In the genomic region with DNA sequence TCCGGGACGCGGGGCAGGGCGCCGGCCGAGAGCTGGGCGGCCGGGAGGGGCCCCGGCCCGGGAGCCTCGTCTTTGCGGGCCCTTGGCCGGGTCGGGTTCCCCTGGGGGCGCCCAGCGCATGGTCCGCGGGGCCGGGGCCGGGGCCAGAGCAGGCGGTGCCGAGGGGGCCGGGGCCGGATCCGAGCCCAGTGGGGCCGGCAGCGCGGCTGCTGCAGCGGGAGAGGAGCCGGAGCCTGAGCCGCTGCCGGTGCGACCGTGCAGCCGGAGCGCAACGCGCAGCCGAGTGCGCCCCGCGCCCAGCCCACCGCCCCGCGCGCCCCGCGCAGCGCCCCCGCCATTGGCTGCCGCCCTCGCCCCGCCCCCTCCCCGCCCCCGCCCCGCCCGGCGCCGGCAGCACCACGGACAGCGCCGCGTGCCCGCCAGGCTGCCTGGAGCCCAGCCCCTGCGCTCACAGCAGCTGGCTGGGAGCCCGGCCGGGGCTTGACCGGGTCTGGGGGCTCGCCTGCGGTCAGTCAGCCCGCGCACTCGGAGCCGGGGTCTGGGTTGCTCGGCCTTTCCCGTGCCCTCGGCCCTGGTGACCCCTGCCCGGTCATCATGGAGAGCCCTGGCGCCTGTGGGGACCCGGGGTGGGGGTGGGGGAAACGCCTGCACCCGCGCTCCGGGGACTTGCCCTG, we compare ENCODE assay signal across 8 cellular contexts. TPM values are rescaled to one million over a fixed set of nuclear protein-coding genes. Genes with fewer than 3 reads are reported as not detected.
DNase-seq lines count a peak whose midpoint lies in the region; ATAC-seq and TF ChIP-seq lines count a peak whose summit lies in the region.

A gene (minus strand): TSS at position 287 of the 674 bp plus-strand sequence. CDS start 308 bp downstream, outside the sequence.

- TF ChIP-seq RAD21 in IMR-90 (IDR thresholded peaks at IDR 0.05; ENCODE audit: low read length) = no peak

- H3K4me3 ChIP-seq in DND-41 (ENCODE audit: low read depth in 1 of 2, low read length in 2 of 2) (no peak within 1 kb of the TSS), IMR-90 (ENCODE audit: insufficient read depth, low read depth, low read length) (peak within 1 kb of the TSS; percentile 25; the same call in 1 of the 2 replicates), dorsolateral prefrontal cortex (peak within 1 kb of the TSS in 57 of 59 donors; percentile 19 to 66 (median 49)), urinary bladder (ENCODE audit: low read depth, low read length) (peak within 1 kb of the TSS; percentile 52)

- 1% methylated on average over 18 of the region's 84 CpGs; no CpG with 5 or more reads in 1 of the 2 experiments for WGBS in IMR-90 (ENCODE audit: extremely low coverage in 2 of 2, insufficient read length in 1 of 2), 2 experiments
- under 1% methylated on average over 81 of the region's 84 CpGs for WGBS in urinary bladder

- BruUV-seq in IMR-90 (replicated peaks; lab: Mats Ljungman, UMichigan) = no TSS peak

- peak within 1 kb of the TSS; percentile 46 for H3K4me3 Mint-ChIP-seq in activated B cell treated with CpG ODN at 0.5 μM for 24 hours

- CTCF ChIA-PET in IMR-90 (lab: Yijun Ruan, JAX) = no interaction called here
- CTCF ChIA-PET in activated B cell treated with CpG ODN at 0.5 μM for 24 hours (lab: Charles Lee) = no interaction called here

- dilution Hi-C loops in IMR-90 (cut with HindIII; ENCODE audit: low sequenced_read_pairs, unreplicated experiment) = no loop called here

- H3K9me3 Mint-ChIP-seq in activated B cell treated with CpG ODN at 0.5 μM for 24 hours = no peaks in the 10 kb centered on the region

- peaks cover 62% of the 10 kb centered on the region for H4K20me1 ChIP-seq in DND-41 (ENCODE audit: insufficient read depth, low read length)
- peaks cover 12% of the 10 kb centered on the region for H4K20me1 ChIP-seq in IMR-90 (ENCODE audit: insufficient read depth, low read length)

- no peak within 1 kb of the TSS for H3K14ac ChIP-seq in IMR-90 (replicated peaks; ENCODE audit: low read depth, low read length)

- H3K4me2 ChIP-seq in DND-41 (ENCODE audit: insufficient read depth, low read length) (peak within 1 kb of the TSS; percentile 55), IMR-90 (ENCODE audit: low read depth, low read length) (peak within 1 kb of the TSS; percentile 46; the same call in 1 of the 2 replicates)

- no peak for TF ChIP-seq CTCF in DND-41 (IDR thresholded peaks at IDR 0.05; ENCODE audit: borderline replicate concordance, extremely low read depth, low read length, poor library complexity, severe bottlenecking)
- TF ChIP-seq CTCF in IMR-90 (conservative IDR thresholded peaks at IDR 0.05; ENCODE audit: low read depth, low read length) = no peak
- TF ChIP-seq CTCF in activated B cell treated with CpG ODN at 0.5 μM for 24 hours (IDR thresholded peaks at IDR 0.05) = no peak
- TF ChIP-seq CTCF in dorsolateral prefrontal cortex (IDR thresholded peaks at IDR 0.05 in 54 of 56, conservative IDR thresholded peaks at IDR 0.05 in 2 of 56; ENCODE audit: low read depth in 1 of 56, partially characterized antibody in 56 of 56) = no peak

- no peak within 1 kb of the TSS for H3K18ac ChIP-seq in IMR-90 (ENCODE audit: low read depth, low read length)

- peaks cover 6% of the 10 kb centered on the region for H3K4me1 ChIP-seq in DND-41 (ENCODE audit: insufficient read depth, low read length)
- no peaks in the 10 kb centered on the region for H3K4me1 ChIP-seq in IMR-90 (ENCODE audit: control insufficient read depth, insufficient read depth, low read length)
- no peaks in the 10 kb centered on the region for H3K4me1 ChIP-seq in urinary bladder (ENCODE audit: insufficient read depth)

- TF ChIP-seq POLR2A in IMR-90 (IDR thresholded peaks at IDR 0.05; ENCODE audit: low read depth, low read length) = no peak

- POLR2A ChIA-PET in IMR-90 (lab: Charles Lee; ENCODE audit: unreplicated experiment) = no interaction called here
- POLR2A ChIA-PET in activated B cell treated with CpG ODN at 0.5 μM for 24 hours (lab: Charles Lee) = no interaction called here

- no peak within 1 kb of the TSS for H2BK20ac ChIP-seq in IMR-90 (ENCODE audit: low read depth, low read length)

- H2AFZ ChIP-seq in DND-41 (ENCODE audit: low read depth, low read length) (no peak within 1 kb of the TSS), IMR-90 (replicated peaks; ENCODE audit: low read length, poor library complexity) (peak within 1 kb of the TSS; percentile 21)

- no peaks in the 10 kb centered on the region for H3K79me2 ChIP-seq in DND-41 (ENCODE audit: insufficient read depth, low read length)

- no peak within 1 kb of the TSS for H2AK9ac ChIP-seq in IMR-90 (replicated peaks; ENCODE audit: low read depth, low read length, poor library complexity)

- no peak within 1 kb of the TSS for H3K56ac ChIP-seq in IMR-90 (ENCODE audit: extremely low read depth, insufficient read depth, low read length)

- ATAC-seq in DND-41 (ENCODE audit: insufficient read depth, low read depth) (peak; percentile 83), IMR-90 (ENCODE audit: low read depth) (peak; percentile 92), activated B cell treated with CpG ODN at 0.5 μM for 24 hours (ENCODE audit: low read depth) (peak; percentile 85), HG03139 (IDR thresholded peaks at IDR 0.05; ENCODE audit: unreplicated experiment) (no peak), GM19324 (IDR thresholded peaks at IDR 0.05; ENCODE audit: low FRiP score, unreplicated experiment) (no peak)

- H3K23ac ChIP-seq in IMR-90 (ENCODE audit: low read depth, low read length) = no peak within 1 kb of the TSS

- peaks cover 1% of the 10 kb centered on the region for H3K4me1 Mint-ChIP-seq in activated B cell treated with CpG ODN at 0.5 μM for 24 hours

- H3K9me1 ChIP-seq in IMR-90 (ENCODE audit: insufficient read depth, low read length) = no peaks in the 10 kb centered on the region

- H3K36me3 Mint-ChIP-seq in activated B cell treated with CpG ODN at 0.5 μM for 24 hours (ENCODE audit: low read depth) = no peaks in the 10 kb centered on the region

- no peak within 1 kb of the TSS for H4K8ac ChIP-seq in IMR-90 (ENCODE audit: low read depth in 2 of 2, low read length in 2 of 2)

- H3K27me3 Mint-ChIP-seq in activated B cell treated with CpG ODN at 0.5 μM for 24 hours = peaks cover 37% of the 10 kb centered on the region

- DNase-seq in DND-41 (peak; percentile 80), IMR-90 (no peak), activated B cell treated with CpG ODN at 0.5 μM for 24 hours (peak; percentile 54), dorsolateral prefrontal cortex (peak in 2 of 10 donors; percentile 41 to 62), midbrain (lab: John Stamatoyannopoulos, UW) (peak; percentile 45)

- H3K27ac Mint-ChIP-seq in activated B cell treated with CpG ODN at 0.5 μM for 24 hours = no peak within 1 kb of the TSS

- H3K9me3 ChIP-seq in DND-41 (ENCODE audit: insufficient read depth, low read length, severe bottlenecking) (no peaks in the 10 kb centered on the region), IMR-90 (ENCODE audit: control insufficient read depth, insufficient read depth, low read length) (no peaks in the 10 kb centered on the region)

- H3K9ac ChIP-seq in DND-41 (ENCODE audit: low read depth, low read length) = no peak within 1 kb of the TSS
- no peak within 1 kb of the TSS for H3K9ac ChIP-seq in IMR-90 (ENCODE audit: low read depth, low read length)

- no peak within 1 kb of the TSS for H4K5ac ChIP-seq in IMR-90 (ENCODE audit: low read depth, low read length)

- in situ Hi-C loops in IMR-90 (cut with MboI; ENCODE audit: low sequenced_read_pairs) = no loop called here

- no peak within 1 kb of the TSS for H2BK120ac ChIP-seq in IMR-90 (ENCODE audit: low read depth, low read length)

- H3K79me1 ChIP-seq in IMR-90 (ENCODE audit: low read depth in 1 of 2, low read length in 2 of 2) = no peaks in the 10 kb centered on the region

- peaks cover 6% of the 10 kb centered on the region for H3K27me3 ChIP-seq in DND-41 (ENCODE audit: insufficient read depth, low read length, poor library complexity)
- H3K27me3 ChIP-seq in IMR-90 (ENCODE audit: control insufficient read depth, insufficient read depth, low read length) = peaks cover 83% of the 10 kb centered on the region
- peaks cover 0 to 69% (median 23%) of the 10 kb centered on the region in 45 donors for H3K27me3 ChIP-seq in dorsolateral prefrontal cortex

- no peak within 1 kb of the TSS for H4K91ac ChIP-seq in IMR-90 (ENCODE audit: insufficient read depth, low read depth, low read length)

- no peak within 1 kb of the TSS for H3K4ac ChIP-seq in IMR-90 (ENCODE audit: low read depth, low read length)

- no peak within 1 kb of the TSS for H2AK5ac ChIP-seq in IMR-90 (ENCODE audit: low read depth, low read length)

- no peak within 1 kb of the TSS for H3K27ac ChIP-seq in DND-41 (ENCODE audit: low read length)
- H3K27ac ChIP-seq in IMR-90 (ENCODE audit: insufficient read depth, low read length) = no peak within 1 kb of the TSS
- H3K27ac ChIP-seq in dorsolateral prefrontal cortex = peak within 1 kb of the TSS in 43 of 59 donors; percentile 4 to 81 (median 63)
- no peak within 1 kb of the TSS for H3K27ac ChIP-seq in urinary bladder (ENCODE audit: low read depth)

- no peak within 1 kb of the TSS for H2BK5ac ChIP-seq in IMR-90 (ENCODE audit: low read depth, low read length, poor library complexity, severe bottlenecking)

- H2BK15ac ChIP-seq in IMR-90 (ENCODE audit: low read depth, low read length) = no peak within 1 kb of the TSS

- intact Hi-C loops in IMR-90 (cut with micrococcal nuclease) = no loop called here
- intact Hi-C loops in activated B cell treated with CpG ODN at 0.5 μM for 24 hours (cut with micrococcal nuclease) = loop anchor here (1.0 kb wide), 1 partner anchor 18 kb away; a partner anchor contains a TSS
- intact Hi-C loops in dorsolateral prefrontal cortex (cut with DNase I) = no loop called here

- H3K36me3 ChIP-seq in DND-41 (ENCODE audit: insufficient read depth, low read length) (no peaks in the 10 kb centered on the region), IMR-90 (ENCODE audit: control insufficient read depth, insufficient read depth, low read length) (no peaks in the 10 kb centered on the region), urinary bladder (ENCODE audit: insufficient read depth) (no peaks in the 10 kb centered on the region)

TF ChIP-seq in IMR-90, 13 proteins besides CTCF, POLR2A, EP300 and RAD21 (continues in another document):
- TF ChIP-seq MAFK (IDR thresholded peaks at IDR 0.05; ENCODE audit: low read depth, low read length) (no peak), MXI1 (IDR thresholded peaks at IDR 0.05; ENCODE audit: borderline replicate concordance, low read depth, low read length) (0 out of 2 replicates have a peak, but pooled peaks have one; percentile 41)

RNA-seq across cellular contexts. Expression of the gene that starts here (rescaled TPM):
- total RNA-seq in IMR-90 (2012; rRNA removed) (not detected in 2 replicates), activated B cell treated with CpG ODN at 0.5 μM for 24 hours (not detected in 2 replicates), dorsolateral prefrontal cortex (10 to 100 TPM in 118 of 120 experiments, 1 to 10 TPM in 2; 3.7 to 43.5 (median 22.0) TPM), urinary bladder (0.16 TPM)
- polyA plus RNA-seq in IMR-90 (2012; rRNA removed) (not detected in 2 replicates), urinary bladder (0.10 TPM)
- polyA plus RNA-seq in IMR-90 (2012; cell fraction: cytosol; rRNA removed) = not detected in 2 replicates
- not detected in 2 replicates for polyA plus RNA-seq in IMR-90 (2012; cell fraction: nucleus; rRNA removed; ENCODE audit: low replicate concordance)

Comparison
In these comparisons a context has a peak if more than half of its experiments do, and no peak if none do; other contexts are left out.
1. Peak in ATAC-seq, H3K4me3 ChIP-seq and H3K4me2 ChIP-seq in IMR-90; RNA of the gene not detected or under 1 TPM.
2. Peak in DNase-seq and ATAC-seq in activated B cell treated with CpG ODN at 0.5 μM for 24 hours; RNA of the gene not detected or under 1 TPM.
3. H3K27ac ChIP-seq: peak in dorsolateral prefrontal cortex (43 of 59); none in DND-41 (single experiment), IMR-90 (single experiment) and urinary bladder (single experiment).
4. H3K4me3 ChIP-seq: peak in dorsolateral prefrontal cortex (57 of 59) and urinary bladder (single experiment); none in DND-41 (0 of 2).